Comparison of ENCODE assay signal across 1 cellular context in genomic region chr2:233044974-233045535, GRCh38.
TF ChIP-seq lines count a peak whose summit lies in the region.

No MANE protein-coding gene starts in this region.

TF ChIP-seq in H1, 55 proteins besides CTCF, POLR2A, EP300 and RAD21:
- TF ChIP-seq TEAD4 (IDR thresholded peaks at IDR 0.05; ENCODE audit: low read depth, low read length) = no peak
